ENCODE assay signal across 13 cellular contexts in the genomic region with DNA sequence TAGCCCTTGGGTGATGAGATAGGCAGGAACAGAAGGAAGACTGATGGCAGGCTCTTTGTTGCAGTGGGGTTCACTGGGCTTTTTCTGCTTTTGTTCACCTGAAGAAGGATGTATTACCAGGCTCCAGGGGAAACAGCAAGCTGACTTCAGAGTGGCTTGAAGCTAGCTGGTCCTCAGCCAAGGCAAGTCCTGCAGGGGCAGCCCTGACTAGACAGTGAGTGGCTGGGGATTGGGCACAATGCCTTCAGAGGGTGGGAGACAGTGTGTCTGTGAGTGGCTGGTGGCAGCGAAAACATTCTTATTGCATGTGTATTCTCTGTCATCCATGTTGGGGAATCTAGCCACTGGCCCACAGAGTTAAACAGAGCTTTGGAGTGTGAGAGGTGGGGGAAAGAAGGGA. TPM values are rescaled to one million over a fixed set of nuclear protein-coding genes. Genes with fewer than 3 reads are reported as not detected.
A peak's percentile ranks its signal among the peaks of the same experiment; 100 is the strongest.
DNase-seq lines count a peak whose midpoint lies in the region; ATAC-seq, FAIRE-seq and TF ChIP-seq lines count a peak whose summit lies in the region.
"Had no signal": no experiment of that assay in that cellular context is flagged by ENCODE, and none has a peak within 500 bp of the region (broad histone marks: within the 10 kb centered on the region; RNA-seq: fewer than 3 reads in every experiment).

No MANE protein-coding gene starts in this region.

- H4K20me1 ChIP-seq in BLaER1 = peaks cover 8% of the 10 kb centered on the region

- FAIRE-seq in GM19239 (lab: Jason Lieb, UNC) = peak; percentile 4
- FAIRE-seq: frontal cortex had no signal

- no peak overlapping the region for H3K27ac ChIP-seq in BLaER1
- H3K27ac ChIP-seq: SJSA1 had no signal

- peaks cover 40% of the 10 kb centered on the region for H3K4me1 ChIP-seq in BLaER1

- in situ Hi-C loops in GM13976 (cut with MboI; ENCODE audit: low sequenced_read_pairs, unreplicated experiment) = no loop called here

- no peak overlapping the region for H3K4me3 ChIP-seq in BLaER1
- H3K4me3 ChIP-seq: SJSA1 had no signal

- H3K4me1 Mint-ChIP-seq in activated naive CD8-positive, alpha-beta T cell treated with anti-CD3 and anti-CD28 coated beads, Interleukin-2, amount 10 ng/mL, durations not matched to agents 7 days and 5 days = peaks cover 35% of the 10 kb centered on the region
- H3K4me1 Mint-ChIP-seq in mesothelial cell of epicardium = peaks cover 25% of the 10 kb centered on the region

- 0 out of 2 replicates have a peak overlapping the region, but pooled peaks have one; percentile 2 for H3K4me2 ChIP-seq in BLaER1

- intact Hi-C loops in left colon (cut with DNase I, micrococcal nuclease) = loop anchor here in 1 of 2 donors (5.0 kb wide), 1 partner anchor 166 kb away; the partner anchor contains the start of gene DCAF1

- TF ChIP-seq CTCF in mesothelial cell of epicardium (IDR thresholded peaks at IDR 0.05; ENCODE audit: unreplicated experiment) = no peak
- TF ChIP-seq CTCF in GM13976 (IDR thresholded peaks at IDR 0.05; ENCODE audit: borderline replicate concordance, control extremely low read depth, extremely low read depth, insufficient read depth, missing control alignments) = no peak

- DNase-seq in GM19239 (ENCODE audit: insufficient read length, low spot score) = no peak
- no peak for DNase-seq in activated naive CD8-positive, alpha-beta T cell treated with anti-CD3 and anti-CD28 coated beads, Interleukin-2, amount 10 ng/mL, durations not matched to agents 7 days and 5 days
- DNase-seq in mesothelial cell of epicardium (ENCODE audit: low spot score in 2 of 2, unreplicated experiment in 2 of 2) = no peak
- DNase-seq in NCI-H524 treated with DMSO at 0.1 percent for 48 hours (lab: John Stamatoyannopoulos, UW) = no peak
- DNase-seq in left colon = no peak
- no peak for DNase-seq in GM13976 (ENCODE audit: low spot score)
- DNase-seq: GOT3 had no signal

- POLR2A ChIA-PET in activated naive CD8-positive, alpha-beta T cell treated with anti-CD3 and anti-CD28 coated beads, Interleukin-2, amount 10 ng/mL, durations not matched to agents 7 days and 5 days (lab: Charles Lee) = interaction anchor here (0.9 to 7.2 kb wide), 2 partner anchors 169 to 1057 kb away, joined by 4 to 110 read pairs; partner anchors contain the start of genes CISH and DCAF1

- H3K27me3 Mint-ChIP-seq in activated naive CD8-positive, alpha-beta T cell treated with anti-CD3 and anti-CD28 coated beads, Interleukin-2, amount 10 ng/mL, durations not matched to agents 7 days and 5 days = no peaks in the 10 kb centered on the region
- H3K27me3 Mint-ChIP-seq in mesothelial cell of epicardium (ENCODE audit: low read depth) = no peaks in the 10 kb centered on the region
- H3K27me3 Mint-ChIP-seq: B cell had no signal

- peaks cover 30% of the 10 kb centered on the region for H3K36me3 ChIP-seq in BLaER1

- ATAC-seq in activated naive CD8-positive, alpha-beta T cell treated with anti-CD3 and anti-CD28 coated beads, Interleukin-2, amount 10 ng/mL, durations not matched to agents 7 days and 5 days (ENCODE audit: low read depth) = no peak
- ATAC-seq in left colon = no peak
- no peak for ATAC-seq in HG02588 (IDR thresholded peaks at IDR 0.05; ENCODE audit: unreplicated experiment)

- no peaks in the 10 kb centered on the region for H3K9me3 Mint-ChIP-seq in activated naive CD8-positive, alpha-beta T cell treated with anti-CD3 and anti-CD28 coated beads, Interleukin-2, amount 10 ng/mL, durations not matched to agents 7 days and 5 days
- no peaks in the 10 kb centered on the region for H3K9me3 Mint-ChIP-seq in mesothelial cell of epicardium

- H3K27ac Mint-ChIP-seq in activated naive CD8-positive, alpha-beta T cell treated with anti-CD3 and anti-CD28 coated beads, Interleukin-2, amount 10 ng/mL, durations not matched to agents 7 days and 5 days = peak overlapping the region; percentile 5
- H3K27ac Mint-ChIP-seq in mesothelial cell of epicardium = peak overlapping the region; percentile 24

- H3K9ac ChIP-seq in BLaER1 = no peak overlapping the region

- H3K36me3 Mint-ChIP-seq in activated naive CD8-positive, alpha-beta T cell treated with anti-CD3 and anti-CD28 coated beads, Interleukin-2, amount 10 ng/mL, durations not matched to agents 7 days and 5 days = peaks cover 6% of the 10 kb centered on the region
- H3K36me3 Mint-ChIP-seq in mesothelial cell of epicardium = no peaks in the 10 kb centered on the region

- H3K27me3 ChIP-seq in BLaER1 = no peaks in the 10 kb centered on the region
- H3K27me3 ChIP-seq: SJSA1 had no signal

- H3K9me3 ChIP-seq in BLaER1 = no peaks in the 10 kb centered on the region
- H3K9me3 ChIP-seq: SJSA1 had no signal

- H3K4me3 Mint-ChIP-seq in activated naive CD8-positive, alpha-beta T cell treated with anti-CD3 and anti-CD28 coated beads, Interleukin-2, amount 10 ng/mL, durations not matched to agents 7 days and 5 days = no peak overlapping the region
- H3K4me3 Mint-ChIP-seq in mesothelial cell of epicardium = no peak overlapping the region

RNA-seq across cellular contexts. Expression of gene TEX264, which starts 2.3 kb away (rescaled TPM):
- 10 to 100 TPM; 49.3 to 49.8 TPM for total RNA-seq in activated naive CD8-positive, alpha-beta T cell treated with anti-CD3 and anti-CD28 coated beads, Interleukin-2, amount 10 ng/mL, durations not matched to agents 7 days and 5 days
- 37.8 to 39.7 TPM (median 38.6 TPM) in 3 replicates for total RNA-seq in mesothelial cell of epicardium
- 10 to 100 TPM; 67.6 to 68.0 TPM for total RNA-seq in left colon

RNA-seq across cellular contexts. Expression of gene GRM2, which starts 38.1 kb away (rescaled TPM):
- 1 to 10 TPM; 1.4 to 2.2 TPM for total RNA-seq in activated naive CD8-positive, alpha-beta T cell treated with anti-CD3 and anti-CD28 coated beads, Interleukin-2, amount 10 ng/mL, durations not matched to agents 7 days and 5 days
- total RNA-seq in mesothelial cell of epicardium (0.66 to 1.0 TPM (median 0.98 TPM) in 3 replicates), left colon (not detected)
- total RNA-seq: G401 had no signal
